2 cellular contexts compared by ENCODE assay signal in the genomic region with DNA sequence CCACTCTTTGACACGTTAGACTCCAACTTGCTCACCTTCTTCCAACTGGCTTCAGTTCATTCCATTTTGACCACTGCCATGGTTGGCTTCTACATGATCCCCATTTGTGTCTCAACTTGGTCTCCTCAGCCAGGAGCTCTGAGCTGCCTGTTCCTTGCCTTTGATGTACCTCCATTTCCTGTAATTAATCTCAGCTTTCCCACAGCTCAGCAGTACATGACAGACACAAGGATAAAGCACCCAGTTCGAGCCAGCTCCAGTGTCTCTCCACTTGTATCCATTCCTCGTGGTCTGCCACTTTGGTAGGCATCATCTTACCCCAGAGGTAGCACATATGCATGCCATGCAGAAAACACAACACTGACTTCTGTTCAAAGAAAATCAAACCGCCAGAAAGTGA.
A peak's percentile ranks its signal among the peaks of the same experiment; 100 is the strongest.
TF ChIP-seq lines count a peak whose summit lies in the region.

No MANE protein-coding gene starts in this region.

TF ChIP-seq in K562, 482 proteins besides CTCF, POLR2A, EP300 and RAD21:
- TF ChIP-seq GTF3C2 (IDR thresholded peaks at IDR 0.05; ENCODE audit: borderline replicate concordance, extremely low read depth, insufficient read length) (no peak), PTRF (tag; IDR thresholded peaks at IDR 0.05) (no peak), EHMT2 (IDR thresholded peaks at IDR 0.05) (no peak), MEIS2 (IDR thresholded peaks at IDR 0.05; ENCODE audit: partially characterized antibody) (peak; percentile 5)

TF ChIP-seq in SK-N-SH, 30 proteins besides CTCF, POLR2A, EP300 and RAD21 (continued from another document):
- TF ChIP-seq RFX5 (IDR thresholded peaks at IDR 0.05; ENCODE audit: low read length) = no peak
- no peak for TF ChIP-seq JUND (IDR thresholded peaks at IDR 0.05)
- no peak for TF ChIP-seq RCOR1 (IDR thresholded peaks at IDR 0.05; ENCODE audit: low read length)
- TF ChIP-seq GATA2 (CRISPR knock-in tag; IDR thresholded peaks at IDR 0.05) = no peak
- TF ChIP-seq YY1 (IDR thresholded peaks at IDR 0.05; ENCODE audit: low read depth) = no peak
- TF ChIP-seq RXRA (IDR thresholded peaks at IDR 0.05; ENCODE audit: borderline replicate concordance, low read depth) = no peak
- no peak for TF ChIP-seq SMC3 (IDR thresholded peaks at IDR 0.05; ENCODE audit: low read depth, low read length)
- TF ChIP-seq, protein P1, sequence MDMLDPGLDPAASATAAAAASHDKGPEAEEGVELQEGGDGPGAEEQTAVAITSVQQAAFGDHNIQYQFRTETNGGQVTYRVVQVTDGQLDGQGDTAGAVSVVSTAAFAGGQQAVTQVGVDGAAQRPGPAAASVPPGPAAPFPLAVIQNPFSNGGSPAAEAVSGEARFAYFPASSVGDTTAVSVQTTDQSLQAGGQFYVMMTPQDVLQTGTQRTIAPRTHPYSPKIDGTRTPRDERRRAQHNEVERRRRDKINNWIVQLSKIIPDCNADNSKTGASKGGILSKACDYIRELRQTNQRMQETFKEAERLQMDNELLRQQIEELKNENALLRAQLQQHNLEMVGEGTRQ (IDR thresholded peaks at IDR 0.05; ENCODE audit: borderline replicate concordance, low read depth, low read length) = no peak
- TF ChIP-seq, protein P2, sequence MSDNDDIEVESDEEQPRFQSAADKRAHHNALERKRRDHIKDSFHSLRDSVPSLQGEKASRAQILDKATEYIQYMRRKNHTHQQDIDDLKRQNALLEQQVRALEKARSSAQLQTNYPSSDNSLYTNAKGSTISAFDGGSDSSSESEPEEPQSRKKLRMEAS (IDR thresholded peaks at IDR 0.05; ENCODE audit: low read depth) = no peak
- no peak for TF ChIP-seq TCF12 (IDR thresholded peaks at IDR 0.05)
- TF ChIP-seq FOSL2 (IDR thresholded peaks at IDR 0.05; ENCODE audit: borderline replicate concordance, low read depth) = no peak
- no peak for TF ChIP-seq CHD2 (IDR thresholded peaks at IDR 0.05; ENCODE audit: low read length, partially characterized antibody)
- no peak for TF ChIP-seq EZH2phosphoT487 (IDR thresholded peaks at IDR 0.05; ENCODE audit: borderline replicate concordance, low read depth)
- no peak for TF ChIP-seq GABPA (IDR thresholded peaks at IDR 0.05; ENCODE audit: low read depth)
TF ChIP-seq in SK-N-SH: peak in this region for 0.
